In genomic region chr17:75827291-75828050, GRCh38 we compare ENCODE assay signal across 8 cellular contexts. TPM values are rescaled to one million over a fixed set of nuclear protein-coding genes. Genes with fewer than 3 reads are reported as not detected.
A peak's percentile ranks its signal among the peaks of the same experiment; 100 is the strongest.
DNase-seq lines count a peak whose midpoint lies in the region; ATAC-seq, FAIRE-seq and TF ChIP-seq lines count a peak whose summit lies in the region.

No MANE protein-coding gene starts in this region.

- 67% methylated on average over 18 of the region's 22 CpGs for WGBS in A549 (ENCODE audit: missing lambda C conversion rate)
- 45% methylated on average over 18 of the region's 22 CpGs; no CpG with 5 or more reads in 1 of the 2 experiments for WGBS in H1 (ENCODE audit: extremely low coverage in 1 of 2, insufficient coverage in 1 of 2, insufficient read length in 1 of 2, insufficient replicate concordance in 2 of 2, low coverage in 1 of 2, low lambda C conversion rate in 2 of 2, missing lambda C conversion rate in 1 of 2), 2 experiments

- H2BK12ac ChIP-seq in H1 (ENCODE audit: low read depth, low read length) = peak overlapping the region; percentile 27; the same call in 1 of the 2 replicates

- H3K36me3 Mint-ChIP-seq in stimulated activated naive B cell treated with anti-CD40 and anti-IgM and Interleukin-4, amounts not matched to agents 10 μg/mL and 1 μg/mL and 100 μg/mL, for 72 hours = peaks cover 24 to 28% of the 10 kb centered on the region in 2 donors

- H3K4me1 Mint-ChIP-seq in stimulated activated naive B cell treated with anti-CD40 and anti-IgM and Interleukin-4, amounts not matched to agents 10 μg/mL and 1 μg/mL and 100 μg/mL, for 72 hours = peaks cover 11 to 22% of the 10 kb centered on the region in 2 donors

- no peak overlapping the region for H3K14ac ChIP-seq in H1 (ENCODE audit: insufficient read length)

- POLR2A ChIA-PET in A549 (lab: Yijun Ruan, JAX) = interaction anchor here (0.8 to 4.4 kb wide), 3 partner anchors 28 to 51 kb away, joined by 3 to 20 read pairs (median 3); partner anchors contain the start of gene WBP2
- POLR2A ChIA-PET in H1 (lab: Charles Lee; ENCODE audit: partially characterized antibody) = interaction anchor here (0.6 to 16.0 kb wide), 19 partner anchors 9 to 278 kb away, joined by 3 to 216 read pairs (median 6); partner anchors contain the start of genes RECQL5, SAP30BP, TRIM65 and UNK

- no peak overlapping the region for H4K91ac ChIP-seq in H1 (replicated peaks; ENCODE audit: insufficient read length, low read length)

- H3K9me3 ChIP-seq in A549 (no peaks in the 10 kb centered on the region), H1 (ENCODE audit: insufficient read depth in 2 of 2, low read depth in 1 of 2, low read length in 1 of 2) (no peaks in the 10 kb centered on the region), mucosa of descending colon (no peaks in the 10 kb centered on the region)

- H3K27ac Mint-ChIP-seq in stimulated activated naive B cell treated with anti-CD40 and anti-IgM and Interleukin-4, amounts not matched to agents 10 μg/mL and 1 μg/mL and 100 μg/mL, for 72 hours = peak overlapping the region; percentile 75

- H3K23me2 ChIP-seq in H1 (ENCODE audit: low read depth, low read length) = peaks cover 2% of the 10 kb centered on the region; the same call in 1 of the 2 replicates

- H2BK120ac ChIP-seq in H1 (replicated peaks; ENCODE audit: low read depth, low read length) = no peak overlapping the region

- H3K9me3 Mint-ChIP-seq in stimulated activated naive B cell treated with anti-CD40 and anti-IgM and Interleukin-4, amounts not matched to agents 10 μg/mL and 1 μg/mL and 100 μg/mL, for 72 hours = no peaks in the 10 kb centered on the region

- TF ChIP-seq CTCF in A549 (IDR thresholded peaks at IDR 0.05) (peak; percentile 55), H1 (IDR thresholded peaks at IDR 0.05; ENCODE audit: control extremely low read depth in 1 of 3, insufficient read depth in 1 of 3, low read depth in 1 of 3, low read length in 3 of 3) (peak; percentile 92 to 97 (median 95)), mucosa of descending colon (IDR thresholded peaks at IDR 0.05) (peak; percentile 68)

- H2BK15ac ChIP-seq in H1 (ENCODE audit: low read length) = no peak overlapping the region

- H3K27me3 ChIP-seq in H1 (replicated peaks in 1 of 4; ENCODE audit: control insufficient read depth in 3 of 4, extremely low read depth in 1 of 4, insufficient read depth in 3 of 4, low read length in 3 of 4) = no peaks in the 10 kb centered on the region

- peak overlapping the region; percentile 87 for H3K18ac ChIP-seq in H1 (ENCODE audit: extremely low read depth, low read length)

- H2AFZ ChIP-seq in H1 (ENCODE audit: low read length) = peak overlapping the region; percentile 47; the same call in 1 of the 2 replicates

- peak; percentile 44 to 92 for DNase-seq in A549 (ENCODE audit: low read depth in 1 of 2, low spot score in 1 of 2)
- DNase-seq in NCI-H526 treated with DMSO at 0.1 percent for 48 hours (lab: John Stamatoyannopoulos, UW) = peak; percentile 63
- peak; percentile 75 for DNase-seq in activated CD8-positive, alpha-beta memory T cell treated with anti-CD3 and anti-CD28 coated beads, Interleukin-2, amount 50 U/mL, for 4 hours
- DNase-seq in H1 (ENCODE audit: low read depth in 1 of 2, low spot score in 2 of 2) = peak; percentile 44 to 96
- peak; percentile 64 to 75 (median 73) for DNase-seq in mucosa of descending colon
- peak; percentile 39 for DNase-seq in stimulated activated naive B cell treated with anti-CD40 and anti-IgM and Interleukin-4, amounts not matched to agents 10 μg/mL and 1 μg/mL and 100 μg/mL, for 72 hours

- H3K27ac ChIP-seq in A549 (peak overlapping the region in 1 of 2 experiments; percentile 27; a peak in 2 of 6 replicates), H1 (ENCODE audit: low read depth, low read length) (peak overlapping the region; percentile 43; the same call in 1 of the 2 replicates)

- no peak overlapping the region for H3K23ac ChIP-seq in H1 (ENCODE audit: insufficient read length)

- peak overlapping the region; percentile 83 for H2BK5ac ChIP-seq in H1 (ENCODE audit: low read depth, low read length)

- H3K4me3 ChIP-seq in A549 (no peak overlapping the region), H1 (ENCODE audit: extremely low read depth in 1 of 4, insufficient read depth in 2 of 4, low read depth in 3 of 4, low read length in 4 of 4) (peak overlapping the region in 3 of 4 experiments; percentile 27 to 53 (median 45); a peak in 6 of 8 replicates), mucosa of descending colon (no peak overlapping the region)

- TF ChIP-seq EP300 in A549 (IDR thresholded peaks at IDR 0.05) (no peak), H1 (IDR thresholded peaks at IDR 0.05; ENCODE audit: borderline replicate concordance in 1 of 2, low read depth in 2 of 2, low read length in 2 of 2) (0 out of 3 replicates have a peak, but pooled peaks of 1 of the 2 experiments have one; percentile 13)

- no peaks in the 10 kb centered on the region for H4K20me1 ChIP-seq in H1 (replicated peaks in 1 of 2; ENCODE audit: control insufficient read depth in 1 of 2, insufficient read depth in 2 of 2, low read length in 2 of 2)

- CTCF ChIA-PET in A549 (lab: Yijun Ruan, JAX) = interaction anchor here (0.6 to 37.0 kb wide), 25 partner anchors 0 to 161 kb away, joined by 3 to 691 read pairs (median 6); partner anchors contain the start of genes GALK1, RECQL5, SAP30BP and TRIM47
- CTCF ChIA-PET in H1 (lab: Charles Lee; ENCODE audit: partially characterized antibody) = interaction anchor here (0.7 to 21.9 kb wide), 31 partner anchors 9 to 303 kb away, joined by 3 to 563 read pairs (median 4); partner anchors contain the start of genes GALK1, UNC13D, UNK and WBP2

- peak overlapping the region; percentile 90; the same call in 1 of the 2 replicates for H4K8ac ChIP-seq in H1 (ENCODE audit: extremely low read depth, insufficient read depth, low read length)

- peaks cover 3 to 17% (median 14%) of the 10 kb centered on the region in 4 experiments; a peak in 7 of 8 replicates for H3K36me3 ChIP-seq in H1 (ENCODE audit: control insufficient read depth in 2 of 4, insufficient read depth in 4 of 4, low read length in 3 of 4)
- no peaks in the 10 kb centered on the region for H3K36me3 ChIP-seq in mucosa of descending colon (ENCODE audit: low read depth)

- H3K4me3 Mint-ChIP-seq in stimulated activated naive B cell treated with anti-CD40 and anti-IgM and Interleukin-4, amounts not matched to agents 10 μg/mL and 1 μg/mL and 100 μg/mL, for 72 hours = peak overlapping the region; percentile 46 to 75

- H3K4me2 ChIP-seq in A549 (no peak overlapping the region), H1 (ENCODE audit: insufficient read depth in 1 of 2, low read depth in 2 of 2, low read length in 2 of 2) (peak overlapping the region; percentile 19 to 81; a peak in 3 of 4 replicates)

- no peak overlapping the region for H2AK5ac ChIP-seq in H1 (ENCODE audit: low read depth, low read length)

- ATAC-seq in A549 = peak; percentile 73 to 86; a peak in 5 of 6 replicates
- peak; percentile 62 for ATAC-seq in GM21723 (IDR thresholded peaks at IDR 0.05; ENCODE audit: unreplicated experiment)
- ATAC-seq in mucosa of descending colon = peak; percentile 56
- peak; percentile 75 to 77 for ATAC-seq in stimulated activated naive B cell treated with anti-CD40 and anti-IgM and Interleukin-4, amounts not matched to agents 10 μg/mL and 1 μg/mL and 100 μg/mL, for 72 hours (replicated peaks)
- ATAC-seq in HG02623 (IDR thresholded peaks at IDR 0.05; ENCODE audit: unreplicated experiment) = no peak

- no peak for TF ChIP-seq POLR2A in A549 (IDR thresholded peaks at IDR 0.05; ENCODE audit: low read length)
- TF ChIP-seq POLR2A in H1 (IDR thresholded peaks at IDR 0.05; ENCODE audit: control extremely low read depth in 1 of 2, low read depth in 2 of 2, low read length in 2 of 2) = peak in 1 of 2 experiments; percentile 60; a peak in 2 of 3 replicates

- TF ChIP-seq RAD21 in A549 (conservative IDR thresholded peaks at IDR 0.05 in 1 of 2, IDR thresholded peaks at IDR 0.05 in 1 of 2) = peak; percentile 40 to 45; a peak in 3 of 5 replicates
- TF ChIP-seq RAD21 in H1 (IDR thresholded peaks at IDR 0.05 in 1 of 2, conservative IDR thresholded peaks at IDR 0.05 in 1 of 2; ENCODE audit: low read depth in 2 of 2, low read length in 2 of 2) = peak; percentile 27 to 52; a peak in 3 of 4 replicates

- H3K27me3 Mint-ChIP-seq in stimulated activated naive B cell treated with anti-CD40 and anti-IgM and Interleukin-4, amounts not matched to agents 10 μg/mL and 1 μg/mL and 100 μg/mL, for 72 hours = no peaks in the 10 kb centered on the region

- peaks cover 5% of the 10 kb centered on the region; the same call in 1 of the 3 replicates for H3K4me1 ChIP-seq in A549
- peaks cover 0 to 28% (median 23%) of the 10 kb centered on the region in 4 experiments; a peak in 6 of 7 replicates for H3K4me1 ChIP-seq in H1 (replicated peaks in 1 of 4; ENCODE audit: control insufficient read depth in 3 of 4, insufficient read depth in 4 of 4, low read length in 3 of 4)
- peaks cover 12% of the 10 kb centered on the region for H3K4me1 ChIP-seq in mucosa of descending colon (ENCODE audit: low read depth)

- H3K4ac ChIP-seq in H1 (replicated peaks; ENCODE audit: insufficient read length, low read depth, low read length) = peak overlapping the region; percentile 14

- FAIRE-seq in A549 (lab: Jason Lieb, UNC) (no peak), H1 (lab: Jason Lieb, UNC) (peak; percentile 63)

- H2BK20ac ChIP-seq in H1 (ENCODE audit: low read length) = no peak overlapping the region

- H3K56ac ChIP-seq in H1 (replicated peaks; ENCODE audit: insufficient read length, low read depth, low read length) = peak overlapping the region; percentile 70

- no peaks in the 10 kb centered on the region for H3K79me2 ChIP-seq in H1 (ENCODE audit: control insufficient read depth in 1 of 2, insufficient read depth in 2 of 2, low read length in 2 of 2)

- intact Hi-C loops in mucosa of descending colon (cut with DNase I, micrococcal nuclease) = no loop called here

- H3K79me1 ChIP-seq in H1 (ENCODE audit: low read depth, low read length) = 0 out of 2 replicates have a peak, but pooled peaks cover 2% of the 10 kb centered on the region

- peak overlapping the region in 2 of 4 experiments; percentile 16 to 33; a peak in 2 of 7 replicates for H3K9ac ChIP-seq in H1 (replicated peaks in 1 of 4; ENCODE audit: extremely low read depth in 1 of 4, low read depth in 3 of 4, low read length in 3 of 4)

- peak overlapping the region; percentile 44 for H4K5ac ChIP-seq in H1 (ENCODE audit: insufficient read length, low read depth, low read length)

RNA-seq across cellular contexts. Expression of gene UNC13D, which starts 16.7 kb away (rescaled TPM):
- polyA plus RNA-seq in A549 (2011; rRNA removed) (0.97 and 1.6 TPM in 2 replicates), A549 (2017; fragmentation: RNase III; extraction: RNeasy Plus Mini Kit Qiagen cat#74134 plus additional on column Dnase treatment) (3.5 to 4.5 TPM (median 4.3 TPM) in 3 replicates), H1 (2011; rRNA removed) (3.6 and 5.2 TPM in 2 replicates)
- 1.3 and 2.0 TPM in 2 replicates for polyA plus RNA-seq in A549 (2012; cell fraction: cytosol; rRNA removed)
- polyA plus RNA-seq in A549 (2012; cell fraction: nucleus; rRNA removed) = 6.1 and 10.5 TPM in 2 replicates
- polyA minus RNA-seq in A549 (2011; rRNA and poly(A)+ RNA removed) = 1.7 and 3.3 TPM in 2 replicates
- 7.5 and 8.4 TPM in 2 replicates for total RNA-seq in H1 (2021; fragmentation: NEBNext Ultra II Directional; extraction: Animal tissue kit (Norgen Biotek cat#: 25700))
- 77.7 TPM for polyA plus RNA-seq in H1 (2011; cell fraction: cytosol; rRNA removed)
- polyA plus RNA-seq in H1 (2011; cell fraction: nucleus; rRNA removed) = 15.5 TPM
- 4.1 to 10.3 TPM (median 7.8 TPM) in 4 replicates for polyA plus RNA-seq in H1 (2012, experiment 1 of 2)
- polyA plus RNA-seq in H1 (2012, experiment 2 of 2) = 1.9 TPM
- 3.7 TPM for polyA plus RNA-seq in H1 (2013, experiment 1 of 2)
- polyA plus RNA-seq in H1 (2013, experiment 2 of 2) = 4.2 TPM
- polyA minus RNA-seq in H1 (2011; rRNA and poly(A)+ RNA removed) = 1.9 and 2.0 TPM in 2 replicates
- polyA minus RNA-seq in H1 (2011; cell fraction: cytosol; rRNA and poly(A)+ RNA removed) = 3.7 TPM
- 3.7 TPM for polyA minus RNA-seq in H1 (2011; cell fraction: nucleus; rRNA and poly(A)+ RNA removed)
- total RNA-seq in mucosa of descending colon = 10 to 100 TPM; 18.4 to 40.2 (median 23.0) TPM

RNA-seq across cellular contexts. Expression of gene WBP2, which starts 27.7 kb away (rescaled TPM):
- polyA plus RNA-seq in A549 (2011; rRNA removed) = 35.6 and 39.7 TPM in 2 replicates
- polyA plus RNA-seq in A549 (2012; cell fraction: cytosol; rRNA removed) = 26.6 and 35.4 TPM in 2 replicates
- polyA plus RNA-seq in A549 (2012; cell fraction: nucleus; rRNA removed) = 60.1 and 71.4 TPM in 2 replicates
- 111 to 131 TPM (median 116 TPM) in 3 replicates for polyA plus RNA-seq in A549 (2017; fragmentation: RNase III; extraction: RNeasy Plus Mini Kit Qiagen cat#74134 plus additional on column Dnase treatment)
- polyA minus RNA-seq in A549 (2011; rRNA and poly(A)+ RNA removed) = 31.8 and 40.3 TPM in 2 replicates
- total RNA-seq in H1 (2021; fragmentation: NEBNext Ultra II Directional; extraction: Animal tissue kit (Norgen Biotek cat#: 25700)) = 61.8 and 71.2 TPM in 2 replicates
- polyA plus RNA-seq in H1 (2011; rRNA removed) = 48.2 and 72.0 TPM in 2 replicates
- polyA plus RNA-seq in H1 (2011; cell fraction: cytosol; rRNA removed) = 19.9 TPM
- 66.9 TPM for polyA plus RNA-seq in H1 (2011; cell fraction: nucleus; rRNA removed)
- 66.8 to 74.2 TPM (median 69.2 TPM) in 4 replicates for polyA plus RNA-seq in H1 (2012, experiment 1 of 2)
- 67.1 TPM for polyA plus RNA-seq in H1 (2012, experiment 2 of 2)
- 61.6 TPM for polyA plus RNA-seq in H1 (2013, experiment 1 of 2)
- 60.1 TPM for polyA plus RNA-seq in H1 (2013, experiment 2 of 2)
- 29.7 and 44.3 TPM in 2 replicates for polyA minus RNA-seq in H1 (2011; rRNA and poly(A)+ RNA removed)
- polyA minus RNA-seq in H1 (2011; cell fraction: cytosol; rRNA and poly(A)+ RNA removed) = 31.1 TPM
- polyA minus RNA-seq in H1 (2011; cell fraction: nucleus; rRNA and poly(A)+ RNA removed) = 30.8 TPM
- 100 to 1,000 TPM in 1 of 3 donors, 10 to 100 TPM in 2; 99.1 to 114 (median 99.8) TPM for total RNA-seq in mucosa of descending colon

RNA-seq across cellular contexts. Expression of gene UNK, which starts 42.9 kb away (rescaled TPM):
- polyA plus RNA-seq in A549 (2011; rRNA removed) = 34.5 and 40.0 TPM in 2 replicates
- polyA plus RNA-seq in A549 (2012; cell fraction: cytosol; rRNA removed) = 23.9 and 28.2 TPM in 2 replicates
- polyA plus RNA-seq in A549 (2012; cell fraction: nucleus; rRNA removed) = 42.4 and 50.7 TPM in 2 replicates
- polyA plus RNA-seq in A549 (2017; fragmentation: RNase III; extraction: RNeasy Plus Mini Kit Qiagen cat#74134 plus additional on column Dnase treatment) = 27.0 to 31.5 TPM (median 29.1 TPM) in 3 replicates
- 27.2 and 33.9 TPM in 2 replicates for polyA minus RNA-seq in A549 (2011; rRNA and poly(A)+ RNA removed)
- total RNA-seq in H1 (2021; fragmentation: NEBNext Ultra II Directional; extraction: Animal tissue kit (Norgen Biotek cat#: 25700)) = 33.0 and 33.3 TPM in 2 replicates
- polyA plus RNA-seq in H1 (2011; rRNA removed) = 24.2 and 28.9 TPM in 2 replicates
- 25.1 TPM for polyA plus RNA-seq in H1 (2011; cell fraction: cytosol; rRNA removed)
- polyA plus RNA-seq in H1 (2011; cell fraction: nucleus; rRNA removed) = 45.5 TPM
- polyA plus RNA-seq in H1 (2012, experiment 1 of 2) = 22.6 to 27.0 TPM (median 24.8 TPM) in 4 replicates
- polyA plus RNA-seq in H1 (2012, experiment 2 of 2) = 14.6 TPM
- 19.3 TPM for polyA plus RNA-seq in H1 (2013, experiment 1 of 2)
- 19.1 TPM for polyA plus RNA-seq in H1 (2013, experiment 2 of 2)
- polyA minus RNA-seq in H1 (2011; rRNA and poly(A)+ RNA removed) = 52.1 and 62.7 TPM in 2 replicates
- polyA minus RNA-seq in H1 (2011; cell fraction: cytosol; rRNA and poly(A)+ RNA removed) = 38.1 TPM
- 75.4 TPM for polyA minus RNA-seq in H1 (2011; cell fraction: nucleus; rRNA and poly(A)+ RNA removed)
- 10 to 100 TPM; 24.5 to 27.5 (median 25.7) TPM for total RNA-seq in mucosa of descending colon

RNA-seq across cellular contexts. Expression of gene TRIM47, which starts 50.9 kb away (rescaled TPM):
- polyA plus RNA-seq in A549 (2011; rRNA removed) (19.6 and 26.7 TPM in 2 replicates), A549 (2017; fragmentation: RNase III; extraction: RNeasy Plus Mini Kit Qiagen cat#74134 plus additional on column Dnase treatment) (45.3 to 54.7 TPM (median 46.6 TPM) in 3 replicates), H1 (2011; rRNA removed) (6.3 and 11.6 TPM in 2 replicates)
- polyA plus RNA-seq in A549 (2012; cell fraction: cytosol; rRNA removed) = 50.0 and 67.2 TPM in 2 replicates
- polyA plus RNA-seq in A549 (2012; cell fraction: nucleus; rRNA removed) = 162 and 183 TPM in 2 replicates
- 31.2 and 34.8 TPM in 2 replicates for polyA minus RNA-seq in A549 (2011; rRNA and poly(A)+ RNA removed)
- 5.1 and 6.4 TPM in 2 replicates for total RNA-seq in H1 (2021; fragmentation: NEBNext Ultra II Directional; extraction: Animal tissue kit (Norgen Biotek cat#: 25700))
- polyA plus RNA-seq in H1 (2011; cell fraction: cytosol; rRNA removed) = 6.2 TPM
- 12.1 TPM for polyA plus RNA-seq in H1 (2011; cell fraction: nucleus; rRNA removed)
- polyA plus RNA-seq in H1 (2012, experiment 1 of 2) = 5.0 to 8.3 TPM (median 5.5 TPM) in 4 replicates
- polyA plus RNA-seq in H1 (2012, experiment 2 of 2) = 5.4 TPM
- polyA plus RNA-seq in H1 (2013, experiment 1 of 2) = 5.7 TPM
- 6.1 TPM for polyA plus RNA-seq in H1 (2013, experiment 2 of 2)
- polyA minus RNA-seq in H1 (2011; rRNA and poly(A)+ RNA removed) = 2.6 and 3.7 TPM in 2 replicates
- polyA minus RNA-seq in H1 (2011; cell fraction: cytosol; rRNA and poly(A)+ RNA removed) = 5.0 TPM
- 6.2 TPM for polyA minus RNA-seq in H1 (2011; cell fraction: nucleus; rRNA and poly(A)+ RNA removed)
- 10 to 100 TPM; 44.5 to 77.4 (median 53.4) TPM for total RNA-seq in mucosa of descending colon

Comparison
In these comparisons a context has a peak if more than half of its experiments do, and no peak if none do; other contexts are left out.
1. H3K4me3 ChIP-seq: peak in H1 (3 of 4); none in A549 (single experiment) and mucosa of descending colon (single experiment).
2. Of the 18 proteins assayed by ChIP-seq in both H1 and A549: peak only in H1: MAX and PHF8; only in A549: none; in both: CTCF and RAD21; in neither: 12; mixed calls (peak in some experiments, not most) for 2.
3. Peak in every context shown above with its lines, with median percentiles within 50 percentile points of each other: DNase-seq and CTCF ChIP-seq.